In the genomic region with DNA sequence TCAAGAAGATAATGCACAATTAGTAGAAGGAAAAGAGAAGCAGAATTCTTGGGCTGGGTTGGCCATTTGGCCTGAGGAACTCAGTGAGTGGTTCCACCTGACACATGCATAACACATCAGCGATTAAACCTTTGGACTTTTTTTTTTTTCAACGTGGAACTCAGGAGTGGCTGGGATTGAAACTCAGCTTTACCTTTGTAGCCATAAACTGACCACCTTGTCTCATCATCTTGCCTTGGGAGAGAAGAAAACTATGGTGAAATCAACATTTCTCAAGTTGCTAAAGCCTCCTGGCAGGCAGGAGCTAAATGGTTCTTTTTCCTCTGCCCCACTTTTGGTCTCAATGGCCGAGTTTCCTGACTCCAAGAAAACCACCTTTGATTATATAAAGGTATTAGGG, we compare ENCODE assay signal across 8 cellular contexts. TPM values are rescaled to one million over a fixed set of nuclear protein-coding genes. Genes with fewer than 3 reads are reported as not detected.
DNase-seq lines count a peak whose midpoint lies in the region; ATAC-seq and TF ChIP-seq lines count a peak whose summit lies in the region.

No MANE protein-coding gene starts in this region.

- H3K4me3 ChIP-seq in cardiac fibroblast (replicated peaks in 1 of 2; ENCODE audit: low read depth in 2 of 2, low read length in 2 of 2) (peak overlapping the region; percentile 49), mesenchymal stem cell (ENCODE audit: insufficient read depth in 1 of 2, low read depth in 1 of 2, low read length in 2 of 2) (peak overlapping the region in 1 of 2 experiments; percentile 75), uterus (peak overlapping the region; percentile 39 to 73)

- no peak overlapping the region for H3K23ac ChIP-seq in mesenchymal stem cell (ENCODE audit: low read length in 2 of 2)

- peak overlapping the region; percentile 74 for H3K9ac ChIP-seq in mesenchymal stem cell (ENCODE audit: low read length)

- no peak for ATAC-seq in activated naive CD4-positive, alpha-beta T cell treated with anti-CD3 and anti-CD28 coated beads, Interleukin-2, amount 50 U/mL, for 72 hours
- ATAC-seq in HG02759 (IDR thresholded peaks at IDR 0.05; ENCODE audit: unreplicated experiment) = no peak

- no peak overlapping the region for H2BK5ac ChIP-seq in mesenchymal stem cell (ENCODE audit: low read depth, low read length, poor library complexity, severe bottlenecking)

- H3K36me3 Mint-ChIP-seq in activated naive CD4-positive, alpha-beta T cell treated with anti-CD3 and anti-CD28 coated beads, Interleukin-2, amount 50 U/mL, for 24 hours = no peaks in the 10 kb centered on the region
- H3K36me3 Mint-ChIP-seq in activated naive CD4-positive, alpha-beta T cell treated with anti-CD3 and anti-CD28 coated beads, Interleukin-2, amount 50 U/mL, for 72 hours = no peaks in the 10 kb centered on the region

- H2BK15ac ChIP-seq in mesenchymal stem cell (ENCODE audit: low read depth, poor library complexity, severe bottlenecking) = no peak overlapping the region

- no peak overlapping the region for H2AK5ac ChIP-seq in mesenchymal stem cell (ENCODE audit: low read length, severe bottlenecking)

- H3K4me3 Mint-ChIP-seq in activated naive CD4-positive, alpha-beta T cell treated with anti-CD3 and anti-CD28 coated beads, Interleukin-2, amount 50 U/mL, for 24 hours = peak overlapping the region; percentile 73

- no peaks in the 10 kb centered on the region for H3K9me3 Mint-ChIP-seq in activated naive CD4-positive, alpha-beta T cell treated with anti-CD3 and anti-CD28 coated beads, Interleukin-2, amount 50 U/mL, for 24 hours
- no peaks in the 10 kb centered on the region for H3K9me3 Mint-ChIP-seq in activated naive CD4-positive, alpha-beta T cell treated with anti-CD3 and anti-CD28 coated beads, Interleukin-2, amount 50 U/mL, for 72 hours

- peaks cover 35% of the 10 kb centered on the region for H3K4me1 Mint-ChIP-seq in activated naive CD4-positive, alpha-beta T cell treated with anti-CD3 and anti-CD28 coated beads, Interleukin-2, amount 50 U/mL, for 24 hours

- no peaks in the 10 kb centered on the region for H3K27me3 ChIP-seq in mesenchymal stem cell (ENCODE audit: control insufficient read depth in 1 of 2, insufficient read depth in 1 of 2, low read length in 2 of 2)
- no peaks in the 10 kb centered on the region for H3K27me3 ChIP-seq in uterus

- H4K8ac ChIP-seq in mesenchymal stem cell (ENCODE audit: low read length) = no peak overlapping the region

- H3K79me1 ChIP-seq in mesenchymal stem cell (replicated peaks; ENCODE audit: low read length, poor library complexity, severe bottlenecking) = peaks cover 8% of the 10 kb centered on the region

- no peaks in the 10 kb centered on the region for H3K27me3 Mint-ChIP-seq in activated naive CD4-positive, alpha-beta T cell treated with anti-CD3 and anti-CD28 coated beads, Interleukin-2, amount 50 U/mL, for 24 hours

- H3K9me3 ChIP-seq in mesenchymal stem cell (ENCODE audit: control insufficient read depth, low read length) (no peaks in the 10 kb centered on the region), uterus (no peaks in the 10 kb centered on the region)

- TF ChIP-seq POLR2A in uterus (IDR thresholded peaks at IDR 0.05) = no peak

- H3K36me3 ChIP-seq in mesenchymal stem cell (ENCODE audit: control insufficient read depth in 1 of 2, insufficient read depth in 2 of 2, low read depth in 1 of 2, low read length in 2 of 2) (no peaks in the 10 kb centered on the region), uterus (no peaks in the 10 kb centered on the region)

- no peak overlapping the region for H2AFZ ChIP-seq in mesenchymal stem cell (ENCODE audit: low read depth, low read length)

- H4K91ac ChIP-seq in mesenchymal stem cell (ENCODE audit: low read length) = no peak overlapping the region

- DNase-seq in activated naive CD4-positive, alpha-beta T cell treated with anti-CD3 and anti-CD28 coated beads, Interleukin-2, amount 50 U/mL, for 72 hours (ENCODE audit: low spot score in 2 of 2) = no peak
- DNase-seq in cardiac fibroblast (ENCODE audit: low read depth in 2 of 2) (peak; percentile 12 to 16), mesenchymal stem cell (no peak), uterus (no peak), NCI-H1092 (lab: John Stamatoyannopoulos, UW) (no peak), HuH-7.5 (ENCODE audit: low spot score) (no peak)

- peak overlapping the region; percentile 80 for H3K4me2 ChIP-seq in mesenchymal stem cell (ENCODE audit: low read length, poor library complexity, severe bottlenecking)

- H2BK120ac ChIP-seq in mesenchymal stem cell (ENCODE audit: low read depth, low read length) = no peak overlapping the region

- no peak for TF ChIP-seq CTCF in cardiac fibroblast (IDR thresholded peaks at IDR 0.05; ENCODE audit: low read depth, low read length)
- TF ChIP-seq CTCF in uterus (IDR thresholded peaks at IDR 0.05) = no peak

- H2BK12ac ChIP-seq in mesenchymal stem cell (ENCODE audit: low read length in 2 of 2) = no peak overlapping the region

- intact Hi-C loops in uterus (cut with DNase I; ENCODE audit: low total_unique reads) = loop anchor here (10.0 kb wide), 2 partner anchors 58 to 82 kb away; a partner anchor contains a TSS

- no peak overlapping the region for H3K14ac ChIP-seq in mesenchymal stem cell (ENCODE audit: low read length in 2 of 2)

- no peak overlapping the region for H3K27ac Mint-ChIP-seq in activated naive CD4-positive, alpha-beta T cell treated with anti-CD3 and anti-CD28 coated beads, Interleukin-2, amount 50 U/mL, for 24 hours
- no peak overlapping the region for H3K27ac Mint-ChIP-seq in activated naive CD4-positive, alpha-beta T cell treated with anti-CD3 and anti-CD28 coated beads, Interleukin-2, amount 50 U/mL, for 72 hours

- H3K27ac ChIP-seq in mesenchymal stem cell (ENCODE audit: low read length, poor library complexity, severe bottlenecking) (peak overlapping the region; percentile 60), uterus (peak overlapping the region; percentile 95 to 99)

- H3K4me1 ChIP-seq in mesenchymal stem cell (ENCODE audit: control insufficient read depth, insufficient read depth, low read depth, low read length) (peaks cover 5% of the 10 kb centered on the region), uterus (no peaks in the 10 kb centered on the region)

- 70% methylated on average over 2 of the region's 3 CpGs for WGBS in mesenchymal stem cell

- no peak overlapping the region for H3K18ac ChIP-seq in mesenchymal stem cell (ENCODE audit: low read depth in 1 of 2, low read length in 2 of 2)

- no peak overlapping the region for H3K4ac ChIP-seq in mesenchymal stem cell (ENCODE audit: low read depth in 1 of 2, low read length in 2 of 2)

RNA-seq across cellular contexts. Expression of a gene that starts 16.3 kb away (rescaled TPM):
- total RNA-seq in activated naive CD4-positive, alpha-beta T cell treated with anti-CD3 and anti-CD28 coated beads, Interleukin-2, amount 50 U/mL, for 72 hours = under 1 TPM; 0.59 to 0.78 TPM
- polyA plus RNA-seq in mesenchymal stem cell (2013, experiment 1 of 2) = not detected
- polyA plus RNA-seq in mesenchymal stem cell (2013, experiment 2 of 2) = not detected
- total RNA-seq in uterus = 1 to 10 TPM in 1 of 4 donors, under 1 TPM in 1, not detected in 2; 0.90 to 4.1 TPM

Comparison
In these comparisons a context has a peak if more than half of its experiments do, and no peak if none do; other contexts are left out.
1. DNase-seq: peak in cardiac fibroblast (2 of 2); none in activated naive CD4-positive, alpha-beta T cell treated with anti-CD3 and anti-CD28 coated beads, Interleukin-2, amount 50 U/mL, for 72 hours (0 of 2), mesenchymal stem cell (single experiment), uterus (0 of 2), NCI-H1092 (single experiment) and HuH-7.5 (single experiment).